ENCODE assay signal across 12 cellular contexts in genomic region chr6:33315753-33316602, GRCh38. TPM values are rescaled to one million over a fixed set of nuclear protein-coding genes. Genes with fewer than 3 reads are reported as not detected.
DNase-seq lines count a peak whose midpoint lies in the region; ATAC-seq and TF ChIP-seq lines count a peak whose summit lies in the region.
"Had no signal": no experiment of that assay in that cellular context is flagged by ENCODE, and none has a peak within 500 bp of the region (broad histone marks: within the 10 kb centered on the region; RNA-seq: fewer than 3 reads in every experiment).

No MANE protein-coding gene starts in this region.

- peaks cover 38 to 70% of the 10 kb centered on the region in 2 donors for H3K36me3 Mint-ChIP-seq in CD4-positive, alpha-beta memory T cell
- H3K36me3 Mint-ChIP-seq in progenitor cell of endocrine pancreas (ENCODE audit: insufficient read depth) = peaks cover 25% of the 10 kb centered on the region

- CTCF ChIA-PET in CD4-positive, alpha-beta memory T cell (lab: Charles Lee; ENCODE audit: partially characterized antibody) = interaction anchor here (5.9 kb wide), 1 partner anchor 29 kb away, joined by 47 read pairs; no protein-coding TSS in a partner anchor

- TF ChIP-seq EP300 in Ishikawa (IDR thresholded peaks at IDR 0.05; ENCODE audit: borderline replicate concordance) = no peak

- ATAC-seq in GM19463 (IDR thresholded peaks at IDR 0.05; ENCODE audit: unreplicated experiment) (no peak), HG02798 (IDR thresholded peaks at IDR 0.05; ENCODE audit: poor library complexity, unreplicated experiment) (no peak), HG03469 (IDR thresholded peaks at IDR 0.05; ENCODE audit: unreplicated experiment) (no peak)

- POLR2A ChIA-PET in CD4-positive, alpha-beta memory T cell (lab: Charles Lee; ENCODE audit: partially characterized antibody) = interaction anchor here (2.2 to 4.1 kb wide), 5 partner anchors 15 to 44 kb away, joined by 6 to 81 read pairs (median 39); partner anchors contain the start of genes B3GALT4, PFDN6, RGL2 and RPS18

- peak overlapping the region; percentile 97 to 99 (median 99) for H3K27ac Mint-ChIP-seq in CD4-positive, alpha-beta memory T cell
- peak overlapping the region; percentile 73 for H3K27ac Mint-ChIP-seq in progenitor cell of endocrine pancreas

- H3K4me3 ChIP-seq in CD4-positive, alpha-beta memory T cell (ENCODE audit: low read length in 2 of 2) = no peak overlapping the region
- no peak overlapping the region for H3K4me3 ChIP-seq in coronary artery
- no peak overlapping the region for H3K4me3 ChIP-seq in BE2C (ENCODE audit: low read depth, low read length)

- H3K27me3 Mint-ChIP-seq in CD4-positive, alpha-beta memory T cell = no peaks in the 10 kb centered on the region
- H3K27me3 Mint-ChIP-seq in progenitor cell of endocrine pancreas = peaks cover 3% of the 10 kb centered on the region

- H3K4me1 ChIP-seq in CD4-positive, alpha-beta memory T cell (ENCODE audit: insufficient read depth, low read length) = peaks cover 76% of the 10 kb centered on the region
- H3K4me1 ChIP-seq in BE2C = peaks cover 3% of the 10 kb centered on the region; the same call in 1 of the 2 replicates

- H3K27ac ChIP-seq in CD4-positive, alpha-beta memory T cell (ENCODE audit: low read depth, low read length) = peak overlapping the region; percentile 99
- H3K27ac ChIP-seq in coronary artery = peak overlapping the region in 1 of 2 donors; percentile 97

- H3K36me3 ChIP-seq in CD4-positive, alpha-beta memory T cell (ENCODE audit: insufficient read depth, low read length) = peaks cover 26% of the 10 kb centered on the region
- H3K36me3 ChIP-seq in BE2C = peaks cover 25% of the 10 kb centered on the region

- no peak for TF ChIP-seq RAD21 in Ishikawa (IDR thresholded peaks at IDR 0.05; ENCODE audit: low read depth)

- intact Hi-C loops in CD4-positive, alpha-beta memory T cell (cut with micrococcal nuclease) = loop anchor here (2.0 kb wide), 1 partner anchor 345 kb away; no protein-coding TSS in a partner anchor

- H3K9me3 ChIP-seq in CD4-positive, alpha-beta memory T cell (ENCODE audit: control insufficient read depth in 1 of 2, low read length in 2 of 2) = no peaks in the 10 kb centered on the region
- no peaks in the 10 kb centered on the region for H3K9me3 ChIP-seq in BE2C
- H3K9me3 ChIP-seq: HAP-1 had no signal

- peaks cover 0 to 1% (median 0%) of the 10 kb centered on the region in 8 donors for H3K9me3 Mint-ChIP-seq in CD4-positive, alpha-beta memory T cell
- no peaks in the 10 kb centered on the region for H3K9me3 Mint-ChIP-seq in progenitor cell of endocrine pancreas (ENCODE audit: low read depth)

- no peak for DNase-seq in CD4-positive, alpha-beta memory T cell
- peak; percentile 72 for DNase-seq in coronary artery (ENCODE audit: low spot score)
- no peak for DNase-seq in progenitor cell of endocrine pancreas (ENCODE audit: low spot score, unreplicated experiment)
- DNase-seq in BE2C = no peak
- DNase-seq: activated gamma-delta T cell; MV-4-11; stimulated activated CD4-positive, alpha-beta T cell treated with anti-CD3 and anti-CD28 coated beads, Interleukin-4, amount 100 ng/mL, for 24 hours had no signal

- H3K4me3 Mint-ChIP-seq in CD4-positive, alpha-beta memory T cell = peak overlapping the region; percentile 17 to 100 (median 73)
- H3K4me3 Mint-ChIP-seq in progenitor cell of endocrine pancreas (ENCODE audit: low read depth) = peak overlapping the region; percentile 76

- no peaks in the 10 kb centered on the region for H3K27me3 ChIP-seq in CD4-positive, alpha-beta memory T cell (ENCODE audit: insufficient read depth, low read length)
- no peaks in the 10 kb centered on the region for H3K27me3 ChIP-seq in BE2C

- no peak for TF ChIP-seq CTCF in coronary artery (IDR thresholded peaks at IDR 0.05)
- TF ChIP-seq CTCF in progenitor cell of endocrine pancreas (IDR thresholded peaks at IDR 0.05; ENCODE audit: unreplicated experiment) = no peak
- TF ChIP-seq CTCF in BE2C (IDR thresholded peaks at IDR 0.05; ENCODE audit: low read depth, low read length) = no peak

- H3K4me1 Mint-ChIP-seq in CD4-positive, alpha-beta memory T cell = peaks cover 36 to 97% (median 63%) of the 10 kb centered on the region in 4 donors
- peaks cover 41% of the 10 kb centered on the region for H3K4me1 Mint-ChIP-seq in progenitor cell of endocrine pancreas (ENCODE audit: low read depth)

TF ChIP-seq in Ishikawa, 13 proteins besides CTCF, POLR2A, EP300 and RAD21:
- no peak for TF ChIP-seq ZBTB7A (IDR thresholded peaks at IDR 0.05; ENCODE audit: low read depth)
- peak; percentile 48; the same call in 1 of the 2 replicates for TF ChIP-seq REST (IDR thresholded peaks at IDR 0.05; ENCODE audit: low read depth)

RNA-seq across cellular contexts. Expression of gene ZBTB22, which starts 1.6 kb away (rescaled TPM):
- total RNA-seq in CD4-positive, alpha-beta memory T cell = 10 to 100 TPM; 28.6 to 28.7 TPM
- 10 to 100 TPM; 15.3 to 18.4 TPM for polyA plus RNA-seq in CD4-positive, alpha-beta memory T cell
- total RNA-seq in progenitor cell of endocrine pancreas = 27.3 and 28.1 TPM in 2 replicates
- 20.3 TPM for polyA plus RNA-seq in BE2C (2012; ENCODE audit: insufficient read depth, insufficient read length, low read depth)

RNA-seq across cellular contexts. Expression of gene TAPBP, which starts 2.1 kb away (rescaled TPM):
- 100 to 1,000 TPM; 240 to 248 TPM for total RNA-seq in CD4-positive, alpha-beta memory T cell
- 100 to 1,000 TPM; 277 to 370 TPM for polyA plus RNA-seq in CD4-positive, alpha-beta memory T cell
- 20.2 and 22.3 TPM in 2 replicates for total RNA-seq in progenitor cell of endocrine pancreas
- polyA plus RNA-seq in BE2C (2012; ENCODE audit: insufficient read depth, insufficient read length, low read depth) = 8.3 TPM

RNA-seq across cellular contexts. Expression of gene DAXX, which starts 6.8 kb away (rescaled TPM):
- 10 to 100 TPM; 76.4 to 84.7 TPM for total RNA-seq in CD4-positive, alpha-beta memory T cell
- polyA plus RNA-seq in CD4-positive, alpha-beta memory T cell = 100 to 1,000 TPM in 1 of 2 donors, 10 to 100 TPM in 1; 73.1 to 125 TPM
- 47.5 and 48.4 TPM in 2 replicates for total RNA-seq in progenitor cell of endocrine pancreas
- polyA plus RNA-seq in BE2C (2012; ENCODE audit: insufficient read depth, insufficient read length, low read depth) = 96.9 TPM

RNA-seq across cellular contexts. Expression of gene RGL2, which starts 17.2 kb away (rescaled TPM):
- total RNA-seq in CD4-positive, alpha-beta memory T cell = 10 to 100 TPM; 66.8 to 67.9 TPM
- polyA plus RNA-seq in CD4-positive, alpha-beta memory T cell = 10 to 100 TPM in 1 of 2 donors, 1 to 10 TPM in 1; 10.0 to 12.5 TPM
- total RNA-seq in progenitor cell of endocrine pancreas = 175 and 196 TPM in 2 replicates
- polyA plus RNA-seq in BE2C (2012; ENCODE audit: insufficient read depth, insufficient read length, low read depth) = 67.6 TPM

RNA-seq across cellular contexts. Expression of gene PFDN6, which starts 26.6 kb away (rescaled TPM):
- total RNA-seq in CD4-positive, alpha-beta memory T cell = 10 to 100 TPM; 43.6 to 45.5 TPM
- 10 to 100 TPM; 33.1 to 36.7 TPM for polyA plus RNA-seq in CD4-positive, alpha-beta memory T cell
- total RNA-seq in progenitor cell of endocrine pancreas = 46.1 and 52.1 TPM in 2 replicates
- 110 TPM for polyA plus RNA-seq in BE2C (2012; ENCODE audit: insufficient read depth, insufficient read length, low read depth)

Comparison
In these comparisons a context has a peak if more than half of its experiments do, and no peak if none do; other contexts are left out.
1. RNA of gene TAPBP, which starts 2.1 kb away (total RNA-seq): 240 to 248 TPM in CD4-positive, alpha-beta memory T cell; 20.2 to 22.3 TPM in progenitor cell of endocrine pancreas; every median in the first group is over 10 times any median in the second.